In genomic region chr14:105075364-105076295, GRCh38 we compare ENCODE assay signal across 9 cellular contexts. TPM values are rescaled to one million over a fixed set of nuclear protein-coding genes. Genes with fewer than 3 reads are reported as not detected.
DNase-seq lines count a peak whose midpoint lies in the region; ATAC-seq, FAIRE-seq and TF ChIP-seq lines count a peak whose summit lies in the region.
"Had no signal": no experiment of that assay in that cellular context is flagged by ENCODE, and none has a peak within 500 bp of the region (broad histone marks: within the 10 kb centered on the region; RNA-seq: fewer than 3 reads in every experiment).

No MANE protein-coding gene starts in this region.

- DNase-seq in AG08395 (ENCODE audit: low spot score): peak; percentile 56
- no peak for DNase-seq in GM18507 (ENCODE audit: extremely low spot score, insufficient read length, low read depth)
- peak; percentile 82 for DNase-seq in KBM-7
- peak; percentile 77 for DNase-seq in activated CD8-positive, alpha-beta T cell treated with anti-CD3 and anti-CD28 coated beads for 36 hours
- peak; percentile 67 to 92 for DNase-seq in lower leg skin (ENCODE audit: low spot score in 2 of 2)
- no peak for DNase-seq in COLO829 (ENCODE audit: low spot score)

- no peak overlapping the region for H3K4me3 ChIP-seq in lower leg skin (ENCODE audit: low read depth, poor library complexity, severe bottlenecking)

- H3K27ac Mint-ChIP-seq in activated CD8-positive, alpha-beta T cell treated with anti-CD3 and anti-CD28 coated beads for 36 hours: peak overlapping the region; percentile 74

- ATAC-seq in activated CD8-positive, alpha-beta T cell treated with anti-CD3 and anti-CD28 coated beads for 36 hours: peak; percentile 81
- ATAC-seq in HG02884 (IDR thresholded peaks at IDR 0.05; ENCODE audit: unreplicated experiment) (no peak), HG03442 (IDR thresholded peaks at IDR 0.05; ENCODE audit: unreplicated experiment) (no peak)

- H3K4me1 Mint-ChIP-seq in activated CD8-positive, alpha-beta T cell treated with anti-CD3 and anti-CD28 coated beads for 36 hours (ENCODE audit: low read depth): peaks cover 33% of the 10 kb centered on the region

- in situ Hi-C loops in KBM-7 (cut with MboI; ENCODE audit: low pct_unique_long_range_greater_than_20kb, low sequenced_read_pairs): no loop called here

- no peak for TF ChIP-seq CTCF in activated CD8-positive, alpha-beta T cell treated with anti-CD3 and anti-CD28 coated beads for 36 hours (IDR thresholded peaks at IDR 0.05)
- no peak for TF ChIP-seq CTCF in lower leg skin (IDR thresholded peaks at IDR 0.05)

- POLR2A ChIA-PET in activated CD8-positive, alpha-beta T cell treated with anti-CD3 and anti-CD28 coated beads for 36 hours (lab: Charles Lee): interaction anchor here (1.0 to 4.6 kb wide), 5 partner anchors 10 to 55 kb away, joined by 3 to 32 read pairs (median 9); partner anchors contain the start of gene GPR132

- FAIRE-seq in GM18507 (lab: Jason Lieb, UNC): peak; percentile 72
- FAIRE-seq: keratinocyte had no signal

- CTCF ChIA-PET in activated CD8-positive, alpha-beta T cell treated with anti-CD3 and anti-CD28 coated beads for 36 hours (lab: Charles Lee): interaction anchor here (0.9 to 6.5 kb wide), 7 partner anchors 11 to 30 kb away, joined by 3 to 39 read pairs (median 13); partner anchors contain the start of gene GPR132

- H3K9me3 Mint-ChIP-seq in activated CD8-positive, alpha-beta T cell treated with anti-CD3 and anti-CD28 coated beads for 36 hours: no peaks in the 10 kb centered on the region

- intact Hi-C loops in activated CD8-positive, alpha-beta T cell treated with anti-CD3 and anti-CD28 coated beads for 36 hours (cut with micrococcal nuclease): no loop called here
- intact Hi-C loops in lower leg skin (cut with DNase I; ENCODE audit: low total_unique reads): no loop called here

- 20 to 23% methylated on average over 16 to 21 of the region's 24 CpGs for WGBS in lower leg skin, 2 donors

- no peak overlapping the region for H3K4me3 Mint-ChIP-seq in activated CD8-positive, alpha-beta T cell treated with anti-CD3 and anti-CD28 coated beads for 36 hours

- no peak for TF ChIP-seq POLR2A in lower leg skin (IDR thresholded peaks at IDR 0.05)

- H3K36me3 Mint-ChIP-seq in activated CD8-positive, alpha-beta T cell treated with anti-CD3 and anti-CD28 coated beads for 36 hours (ENCODE audit: low read depth): no peaks in the 10 kb centered on the region

- H3K27me3 Mint-ChIP-seq in activated CD8-positive, alpha-beta T cell treated with anti-CD3 and anti-CD28 coated beads for 36 hours: no peaks in the 10 kb centered on the region

RNA-seq across cellular contexts. Expression of gene GPR132, which starts 10.4 kb away (rescaled TPM):
- total RNA-seq in activated CD8-positive, alpha-beta T cell treated with anti-CD3 and anti-CD28 coated beads for 36 hours: 10 to 100 TPM; 15.1 to 16.4 TPM
- total RNA-seq in lower leg skin: 1 to 10 TPM in 3 of 4 donors, under 1 TPM in 1; 0.84 to 1.3 (median 1.1) TPM

RNA-seq across cellular contexts. Expression of gene CDCA4, which starts 54.7 kb away (rescaled TPM):
- total RNA-seq in activated CD8-positive, alpha-beta T cell treated with anti-CD3 and anti-CD28 coated beads for 36 hours: 10 to 100 TPM; 59.4 to 63.5 TPM
- 10 to 100 TPM; 39.3 to 45.7 (median 41.5) TPM for total RNA-seq in lower leg skin

Comparison
In these comparisons a context has a peak if more than half of its experiments do, and no peak if none do; other contexts are left out.
1. DNase-seq: peak in AG08395 (single experiment), KBM-7 (single experiment), activated CD8-positive, alpha-beta T cell treated with anti-CD3 and anti-CD28 coated beads for 36 hours (single experiment) and lower leg skin (2 of 2); none in GM18507 (single experiment) and COLO829 (single experiment).
2. RNA of gene GPR132, which starts 10.4 kb away (total RNA-seq): 15.1 to 16.4 TPM in activated CD8-positive, alpha-beta T cell treated with anti-CD3 and anti-CD28 coated beads for 36 hours; 0.84 to 1.3 TPM in lower leg skin; every median in the first group is over 4 times any median in the second.